ENCODE assay signal across 1 cellular context in the genomic region with DNA sequence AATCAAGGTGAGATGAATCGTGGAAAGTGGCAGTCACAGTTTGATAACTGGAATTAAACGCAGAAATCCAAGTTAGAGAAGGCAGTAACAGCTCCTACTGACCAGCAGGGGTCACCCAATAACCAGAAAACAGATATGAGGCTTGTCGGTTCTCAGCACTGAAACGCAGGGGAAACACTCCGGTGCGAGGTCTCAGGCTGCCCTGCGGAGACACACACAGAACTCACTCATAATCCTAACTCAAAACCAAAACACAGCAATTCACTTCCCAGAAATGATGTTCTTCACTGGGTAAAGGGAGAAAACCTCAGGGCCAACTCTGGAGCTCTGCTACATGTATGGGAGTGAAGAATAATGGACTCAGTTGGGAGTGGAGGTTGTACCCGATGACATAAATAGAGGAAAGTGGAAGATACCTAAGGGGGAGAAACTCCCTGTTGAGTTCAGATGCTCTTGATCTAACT.
TF ChIP-seq lines count a peak whose summit lies in the region.

No MANE protein-coding gene starts in this region.

TF ChIP-seq in SK-N-SH treated with all-trans-retinoic acid at 6 μM for 48 hours, 23 proteins besides CTCF, POLR2A, EP300 and RAD21 (continued from another document):
- TF ChIP-seq PPARA (CRISPR knock-in tag; IDR thresholded peaks at IDR 0.05; ENCODE audit: borderline replicate concordance) (no peak), ZFP3 (CRISPR knock-in tag; IDR thresholded peaks at IDR 0.05) (no peak)
